ENCODE assay signal across 8 cellular contexts in the genomic region with DNA sequence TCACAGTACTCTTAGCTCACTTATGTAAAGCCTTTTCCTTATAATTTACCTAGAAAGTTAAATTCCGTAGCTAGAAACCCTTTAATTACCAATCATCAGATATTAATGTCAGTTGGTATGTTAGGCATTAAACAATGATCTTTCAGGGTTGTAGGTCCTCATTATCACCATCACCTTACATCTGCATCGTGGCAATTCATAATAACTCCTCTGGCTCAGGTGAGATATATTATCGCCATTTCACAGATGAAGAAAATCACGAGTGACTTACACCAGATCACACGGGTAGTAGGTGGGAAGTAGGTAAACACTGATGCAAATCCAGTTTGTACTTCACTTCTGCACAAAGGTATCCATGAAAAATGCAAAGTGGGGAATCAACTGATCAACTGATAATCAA. TPM values are rescaled to one million over a fixed set of nuclear protein-coding genes. Genes with fewer than 3 reads are reported as not detected.
DNase-seq lines count a peak whose midpoint lies in the region; ATAC-seq and TF ChIP-seq lines count a peak whose summit lies in the region.

No MANE protein-coding gene starts in this region.

- H3K36me3 ChIP-seq in mucosa of stomach (ENCODE audit: control insufficient read depth, insufficient read depth, low read length): no peaks in the 10 kb centered on the region

- POLR2A ChIA-PET in MCF 10A (lab: Yijun Ruan, JAX): interaction anchor here (0.6 to 5.7 kb wide), 31 partner anchors 8 to 1136 kb away, joined by 3 to 88 read pairs (median 6); a partner anchor contains a TSS

- no peaks in the 10 kb centered on the region for H3K27me3 Mint-ChIP-seq in MCF 10A (ENCODE audit: insufficient read depth, unreplicated experiment)

- peaks cover 12% of the 10 kb centered on the region for H3K4me1 ChIP-seq in mucosa of stomach (ENCODE audit: control insufficient read depth, insufficient read depth, low read length)

- no peak for TF ChIP-seq CTCF in MCF 10A (IDR thresholded peaks at IDR 0.05; ENCODE audit: unreplicated experiment)
- TF ChIP-seq CTCF in GM10266 (IDR thresholded peaks at IDR 0.05; ENCODE audit: control insufficient read depth, insufficient read depth, low read depth, missing control alignments): no peak

- H3K27me3 ChIP-seq in mucosa of stomach (ENCODE audit: control insufficient read depth, insufficient read depth, low read length): no peaks in the 10 kb centered on the region

- DNase-seq in MCF 10A (ENCODE audit: unreplicated experiment): no peak
- no peak for DNase-seq in retina
- DNase-seq in SIG-M5 treated with dmso at 0.1 percent for 504 hours (lab: John Stamatoyannopoulos, UW; ENCODE audit: unreplicated experiment): no peak
- DNase-seq in stimulated activated CD4-positive, alpha-beta T cell treated with anti-CD3 and anti-CD28 coated beads, Interleukin-4, amount 100 ng/mL, for 1 hour: no peak
- DNase-seq in GM10266 (ENCODE audit: extremely low spot score): no peak

- CTCF ChIA-PET in MCF 10A (lab: Yijun Ruan, JAX): interaction anchor here (0.7 to 3.1 kb wide), 6 partner anchors 10 to 802 kb away, joined by 3 to 14 read pairs (median 4); a partner anchor contains a TSS

- H3K9ac ChIP-seq in mucosa of stomach (ENCODE audit: low read length): peak overlapping the region; percentile 83

- H3K36me3 Mint-ChIP-seq in MCF 10A (ENCODE audit: insufficient read depth, unreplicated experiment): peaks cover 40% of the 10 kb centered on the region

- H3K9me3 Mint-ChIP-seq in MCF 10A (ENCODE audit: unreplicated experiment): no peaks in the 10 kb centered on the region

- peaks cover 13% of the 10 kb centered on the region for H3K4me1 Mint-ChIP-seq in MCF 10A (ENCODE audit: insufficient read depth, unreplicated experiment)

- BruUV-seq in MCF 10A (replicated peaks; lab: Mats Ljungman, UMichigan): TSS peak; percentile 56

- no peaks in the 10 kb centered on the region for H3K9me3 ChIP-seq in mucosa of stomach (ENCODE audit: control insufficient read depth, low read length)

- ATAC-seq in HG03135 (IDR thresholded peaks at IDR 0.05; ENCODE audit: unreplicated experiment): peak; percentile 5

- intact Hi-C loops in MCF 10A (cut with micrococcal nuclease): no loop called here

- H3K4me3 Mint-ChIP-seq in MCF 10A (ENCODE audit: unreplicated experiment): peak overlapping the region; percentile 88

- peak overlapping the region; percentile 85 for H3K4me3 ChIP-seq in GM08714 (ENCODE audit: low read length)
- H3K4me3 ChIP-seq in mucosa of stomach (ENCODE audit: low read length): peak overlapping the region; percentile 77

- H3K27ac Mint-ChIP-seq in MCF 10A (ENCODE audit: low read depth, unreplicated experiment): peak overlapping the region; percentile 99

RNA-seq across cellular contexts. Expression of a gene that starts 0.6 kb away (rescaled TPM):
- total RNA-seq in MCF 10A (2022): 65.2 and 67.3 TPM in 2 replicates

RNA-seq across cellular contexts. Expression of a gene that starts 51.0 kb away (rescaled TPM):
- total RNA-seq in MCF 10A (2022): 34.8 and 38.4 TPM in 2 replicates
